22 cellular contexts compared by ENCODE assay signal in genomic region chr4:174380699-174381098, GRCh38.
"Had no signal": no experiment of that assay in that cellular context is flagged by ENCODE, and none has a peak within 500 bp of the region (broad histone marks: within the 10 kb centered on the region; RNA-seq: fewer than 3 reads in every experiment).

No MANE protein-coding gene starts in this region.

- H3K27ac ChIP-seq: colonic mucosa, heart right ventricle, neutrophil, spleen, testis, tibial nerve had no signal

- H3K27me3 ChIP-seq: colonic mucosa, heart right ventricle, neutrophil, spleen, testis, tibial nerve had no signal

- DNase-seq: colonic mucosa; effector CD4-positive, alpha-beta T cell; heart right ventricle; immature natural killer cell; kidney; left cardiac atrium; left ventricle myocardium superior; naive thymus-derived CD4-positive, alpha-beta T cell; nephron progenitor cell; posterior cingulate gyrus; spleen; stimulated activated CD4-positive, alpha-beta T cell treated with anti-CD3 and anti-CD28 coated beads, Interleukin-15, amount 100 ng/mL, for 24 hours; stimulated activated CD4-positive, alpha-beta T cell treated with anti-CD3 and anti-CD28 coated beads, Interleukin-1b, Interleukin-23, amount 100 ng/mL, for 48 hours; stimulated activated CD4-positive, alpha-beta T cell treated with anti-CD3 and anti-CD28 coated beads, Interleukin-4, amount 100 ng/mL, for 24 hours; stimulated activated naive B cell treated with anti-CD40 and anti-IgM and Interleukin-4, amounts not matched to agents 10 μg/mL and 1 μg/mL and 100 μg/mL, for 72 hours; stimulated activated naive CD8-positive, alpha-beta T cell treated with anti-CD3 and anti-CD28 coated beads, Interleukin-15, amount 100 ng/mL, for 72 hours; testis had no signal

- H3K9me3 Mint-ChIP-seq: immature natural killer cell; naive thymus-derived CD4-positive, alpha-beta T cell; nephron progenitor cell; stimulated activated naive B cell treated with anti-CD40 and anti-IgM and Interleukin-4, amounts not matched to agents 10 μg/mL and 1 μg/mL and 100 μg/mL, for 72 hours; stimulated activated naive CD8-positive, alpha-beta T cell treated with anti-CD3 and anti-CD28 coated beads, Interleukin-15, amount 100 ng/mL, for 72 hours had no signal

- ATAC-seq: esophagus mucosa; heart right ventricle; left cardiac atrium; left ventricle myocardium superior; naive thymus-derived CD4-positive, alpha-beta T cell; sciatic nerve; stimulated activated naive B cell treated with anti-CD40 and anti-IgM and Interleukin-4, amounts not matched to agents 10 μg/mL and 1 μg/mL and 100 μg/mL, for 72 hours; stimulated activated naive CD8-positive, alpha-beta T cell treated with anti-CD3 and anti-CD28 coated beads, Interleukin-15, amount 100 ng/mL, for 72 hours had no signal

- H3K36me3 Mint-ChIP-seq: immature natural killer cell; naive thymus-derived CD4-positive, alpha-beta T cell; stimulated activated naive B cell treated with anti-CD40 and anti-IgM and Interleukin-4, amounts not matched to agents 10 μg/mL and 1 μg/mL and 100 μg/mL, for 72 hours had no signal

- H3K27ac Mint-ChIP-seq: immature natural killer cell; naive thymus-derived CD4-positive, alpha-beta T cell; nephron progenitor cell; stimulated activated naive B cell treated with anti-CD40 and anti-IgM and Interleukin-4, amounts not matched to agents 10 μg/mL and 1 μg/mL and 100 μg/mL, for 72 hours; stimulated activated naive CD8-positive, alpha-beta T cell treated with anti-CD3 and anti-CD28 coated beads, Interleukin-15, amount 100 ng/mL, for 72 hours had no signal

- H3K27me3 Mint-ChIP-seq: stimulated activated naive CD8-positive, alpha-beta T cell treated with anti-CD3 and anti-CD28 coated beads, Interleukin-15, amount 100 ng/mL, for 72 hours had no signal

- H3K9me3 ChIP-seq: colonic mucosa, heart right ventricle, neutrophil, spleen, testis, tibial nerve had no signal

- H3K4me3 Mint-ChIP-seq: immature natural killer cell; naive thymus-derived CD4-positive, alpha-beta T cell; nephron progenitor cell; stimulated activated naive B cell treated with anti-CD40 and anti-IgM and Interleukin-4, amounts not matched to agents 10 μg/mL and 1 μg/mL and 100 μg/mL, for 72 hours; stimulated activated naive CD8-positive, alpha-beta T cell treated with anti-CD3 and anti-CD28 coated beads, Interleukin-15, amount 100 ng/mL, for 72 hours had no signal

- H3K4me3 ChIP-seq: colonic mucosa, heart right ventricle, lung, spleen, testis, tibial nerve had no signal

- H3K4me1 Mint-ChIP-seq: naive thymus-derived CD4-positive, alpha-beta T cell; stimulated activated naive B cell treated with anti-CD40 and anti-IgM and Interleukin-4, amounts not matched to agents 10 μg/mL and 1 μg/mL and 100 μg/mL, for 72 hours; stimulated activated naive CD8-positive, alpha-beta T cell treated with anti-CD3 and anti-CD28 coated beads, Interleukin-15, amount 100 ng/mL, for 72 hours had no signal

- H3K36me3 ChIP-seq: colonic mucosa, heart right ventricle, neutrophil, spleen, tibial nerve had no signal

- H3K4me1 ChIP-seq: colonic mucosa, heart right ventricle, spleen, testis, tibial nerve had no signal
